ENCODE assay signal across 2 cellular contexts in genomic region chr11:1389103-1389931, GRCh38.
TF ChIP-seq lines count a peak whose summit lies in the region.

No MANE protein-coding gene starts in this region.

TF ChIP-seq in HCT116, 20 proteins besides CTCF, POLR2A, EP300 and RAD21 (continued from another document):
- TF ChIP-seq JUND (IDR thresholded peaks at IDR 0.05) (no peak), TCF7L2 (IDR thresholded peaks at IDR 0.05; ENCODE audit: borderline replicate concordance, extremely low read depth, insufficient read depth, insufficient read length) (no peak), ELF1 (IDR thresholded peaks at IDR 0.05; ENCODE audit: borderline replicate concordance, low read depth) (no peak)

TF ChIP-seq in SK-N-SH, 30 proteins besides CTCF, POLR2A, EP300 and RAD21 (continued from another document):
- TF ChIP-seq, protein P1, sequence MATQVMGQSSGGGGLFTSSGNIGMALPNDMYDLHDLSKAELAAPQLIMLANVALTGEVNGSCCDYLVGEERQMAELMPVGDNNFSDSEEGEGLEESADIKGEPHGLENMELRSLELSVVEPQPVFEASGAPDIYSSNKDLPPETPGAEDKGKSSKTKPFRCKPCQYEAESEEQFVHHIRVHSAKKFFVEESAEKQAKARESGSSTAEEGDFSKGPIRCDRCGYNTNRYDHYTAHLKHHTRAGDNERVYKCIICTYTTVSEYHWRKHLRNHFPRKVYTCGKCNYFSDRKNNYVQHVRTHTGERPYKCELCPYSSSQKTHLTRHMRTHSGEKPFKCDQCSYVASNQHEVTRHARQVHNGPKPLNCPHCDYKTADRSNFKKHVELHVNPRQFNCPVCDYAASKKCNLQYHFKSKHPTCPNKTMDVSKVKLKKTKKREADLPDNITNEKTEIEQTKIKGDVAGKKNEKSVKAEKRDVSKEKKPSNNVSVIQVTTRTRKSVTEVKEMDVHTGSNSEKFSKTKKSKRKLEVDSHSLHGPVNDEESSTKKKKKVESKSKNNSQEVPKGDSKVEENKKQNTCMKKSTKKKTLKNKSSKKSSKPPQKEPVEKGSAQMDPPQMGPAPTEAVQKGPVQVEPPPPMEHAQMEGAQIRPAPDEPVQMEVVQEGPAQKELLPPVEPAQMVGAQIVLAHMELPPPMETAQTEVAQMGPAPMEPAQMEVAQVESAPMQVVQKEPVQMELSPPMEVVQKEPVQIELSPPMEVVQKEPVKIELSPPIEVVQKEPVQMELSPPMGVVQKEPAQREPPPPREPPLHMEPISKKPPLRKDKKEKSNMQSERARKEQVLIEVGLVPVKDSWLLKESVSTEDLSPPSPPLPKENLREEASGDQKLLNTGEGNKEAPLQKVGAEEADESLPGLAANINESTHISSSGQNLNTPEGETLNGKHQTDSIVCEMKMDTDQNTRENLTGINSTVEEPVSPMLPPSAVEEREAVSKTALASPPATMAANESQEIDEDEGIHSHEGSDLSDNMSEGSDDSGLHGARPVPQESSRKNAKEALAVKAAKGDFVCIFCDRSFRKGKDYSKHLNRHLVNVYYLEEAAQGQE (IDR thresholded peaks at IDR 0.05; ENCODE audit: low read depth, low read length) = no peak
